Comparison of ENCODE assay signal across 27 cellular contexts in genomic region chr6:105028898-105029297, GRCh38.
"Had no signal": no experiment of that assay in that cellular context is flagged by ENCODE, and none has a peak within 500 bp of the region (broad histone marks: within the 10 kb centered on the region; RNA-seq: fewer than 3 reads in every experiment).

No MANE protein-coding gene starts in this region.

- FAIRE-seq: urothelium cell line had no signal

- H3K4me2 ChIP-seq: smooth muscle cell had no signal

- H2AFZ ChIP-seq: parathyroid adenoma had no signal

- H3K4me1 ChIP-seq: parathyroid adenoma, psoas muscle, spleen, stomach, tibial nerve, upper lobe of left lung, vagina had no signal

- DNase-seq: naive thymus-derived CD8-positive, alpha-beta T cell; nephron progenitor cell; occipital lobe; ovary; posterior cingulate gyrus; psoas muscle; right cardiac atrium; spleen; stimulated activated CD4-positive, alpha-beta T cell treated with anti-CD3 and anti-CD28 coated beads, Interleukin-12 subunit alpha, Interleukin-12 subunit beta, amount 100 ng/mL, for 4 hours; stimulated activated CD4-positive, alpha-beta T cell treated with anti-CD3 and anti-CD28 coated beads, Interleukin-1b, Interleukin-23, amount 100 ng/mL, for 48 hours; stimulated activated CD4-positive, alpha-beta T cell treated with anti-CD3 and anti-CD28 coated beads, Interleukin-2, amount 100 ng/mL, for 48 hours; stimulated activated CD4-positive, alpha-beta T cell treated with anti-CD3 and anti-CD28 coated beads, Interleukin-4, amount 100 ng/mL, for 24 hours; stimulated activated naive B cell treated with anti-CD40 and anti-IgM and Interleukin-4, amounts not matched to agents 10 μg/mL and 1 μg/mL and 100 μg/mL, for 72 hours; stimulated activated naive CD4-positive, alpha-beta T cell treated with Interleukin-2 at 50 U/mL for 16 hours; stomach; thyroid gland; upper lobe of left lung had no signal

- H3K36me3 ChIP-seq: ovary, spleen, stomach, thoracic aorta, thyroid gland, tibial nerve, upper lobe of left lung, vagina had no signal

- H3K27me3 ChIP-seq: ovary, stomach, thyroid gland, tibial nerve, upper lobe of left lung, vagina had no signal

- H3K9me3 ChIP-seq: ovary, psoas muscle, spleen, stomach, thoracic aorta, thyroid gland, tibial nerve, upper lobe of left lung, vagina had no signal

- H3K9ac ChIP-seq: parathyroid adenoma had no signal

- ATAC-seq: naive thymus-derived CD8-positive, alpha-beta T cell; natural killer cell treated with Interleukin-12 subunit alpha and Interleukin-12 subunit beta and Interleukin-15 and Interleukin-18, amount 100 ng/mL, for 72 hours; psoas muscle; right cardiac atrium; sciatic nerve; stimulated activated effector memory CD8-positive, alpha-beta T cell treated with anti-CD3 and anti-CD28 coated beads, Interleukin-12 subunit alpha, Interleukin-12 subunit beta, amount 100 ng/mL, for 72 hours; stimulated activated naive B cell treated with anti-CD40 and anti-IgM and Interleukin-4, amounts not matched to agents 10 μg/mL and 1 μg/mL and 100 μg/mL, for 72 hours had no signal

- H3K27ac ChIP-seq: ovary, parathyroid adenoma, psoas muscle, skin epidermis, spleen, stomach, thoracic aorta, thyroid gland, tibial nerve, upper lobe of left lung, vagina had no signal

- H3K4me3 ChIP-seq: ovary, psoas muscle, skin epidermis, smooth muscle cell, spleen, stomach, thoracic aorta, thyroid gland, tibial nerve, upper lobe of left lung, vagina had no signal

- H3K79me2 ChIP-seq: parathyroid adenoma had no signal
